13 cellular contexts compared by ENCODE assay signal in genomic region chr10:11160982-11161554, GRCh38.
DNase-seq lines count a peak whose midpoint lies in the region; ATAC-seq, FAIRE-seq and TF ChIP-seq lines count a peak whose summit lies in the region.
"Had no signal": no experiment of that assay in that cellular context is flagged by ENCODE, and none has a peak within 500 bp of the region (broad histone marks: within the 10 kb centered on the region; RNA-seq: fewer than 3 reads in every experiment).

No MANE protein-coding gene starts in this region.

- no peak overlapping the region for H3K27ac Mint-ChIP-seq in dendritic cell treated with granulocyte-macrophage colony-stimulating factor and Interleukin-4, amounts not matched to agents 40 ng/mL and 50 ng/mL, for 4 days

- peaks cover 0 to 77% (median 51%) of the 10 kb centered on the region in 9 donors for H3K4me1 ChIP-seq in heart right ventricle
- H3K4me1 ChIP-seq in thymus (ENCODE audit: control insufficient read depth, insufficient read depth, low read length) = peaks cover 49% of the 10 kb centered on the region

- no peaks in the 10 kb centered on the region for H3K36me3 ChIP-seq in heart right ventricle
- no peaks in the 10 kb centered on the region for H3K36me3 ChIP-seq in thymus (ENCODE audit: control insufficient read depth, insufficient read depth)
- H3K36me3 ChIP-seq: gastrocnemius medialis had no signal

- DNase-seq in Right ventricle myocardium superior (peak; percentile 58), heart right ventricle (no peak), NOMO-1 treated with DMSO at 0.1 percent for 48 hours (lab: John Stamatoyannopoulos, UW; ENCODE audit: unreplicated experiment) (peak; percentile 71), HTR-8/SVneo (ENCODE audit: insufficient read length, low spot score) (no peak), HPDE6-E6E7 (ENCODE audit: extremely low spot score) (no peak)
- DNase-seq: effector CD8-positive, alpha-beta T cell; gastrocnemius medialis; GDM1; NCI-H1436 treated with DMSO at 0.1 percent for 48 hours had no signal

- no peak for ATAC-seq in Right ventricle myocardium superior (ENCODE audit: poor library complexity)
- ATAC-seq in heart right ventricle = no peak
- ATAC-seq in GM19463 (IDR thresholded peaks at IDR 0.05; ENCODE audit: unreplicated experiment) = no peak
- ATAC-seq: gastrocnemius medialis had no signal

- FAIRE-seq in HTR-8/SVneo (lab: Jason Lieb, UNC) = no peak
- FAIRE-seq: astrocyte had no signal

- WGBS in heart right ventricle, 2 donors = 86 to 91% methylated on average over 8 of the region's 8 CpGs
- 64% methylated on average over 8 of the region's 8 CpGs for WGBS in thymus

- H3K27ac ChIP-seq in heart right ventricle (peak overlapping the region in 2 of 10 donors; percentile 21 to 97), thymus (ENCODE audit: low read depth) (peak overlapping the region; percentile 58)
- H3K27ac ChIP-seq: gastrocnemius medialis had no signal

- H3K27me3 Mint-ChIP-seq in dendritic cell treated with granulocyte-macrophage colony-stimulating factor and Interleukin-4, amounts not matched to agents 40 ng/mL and 50 ng/mL, for 4 days = no peaks in the 10 kb centered on the region

- H3K4me3 Mint-ChIP-seq in dendritic cell treated with granulocyte-macrophage colony-stimulating factor and Interleukin-4, amounts not matched to agents 40 ng/mL and 50 ng/mL, for 4 days = peak overlapping the region; percentile 50

- intact Hi-C loops in Right ventricle myocardium superior (cut with DNase I) (loop anchor here (10.0 kb wide), 1 partner anchor 104 kb away; no protein-coding TSS in a partner anchor), heart right ventricle (cut with DNase I) (loop anchor here in 3 of 10 donors (5.0 to 10.0 kb wide), 5 partner anchors 49 to 136 kb away; no protein-coding TSS in a partner anchor)
- intact Hi-C loops in dendritic cell treated with granulocyte-macrophage colony-stimulating factor and Interleukin-4, amounts not matched to agents 40 ng/mL and 50 ng/mL, for 4 days (cut with micrococcal nuclease) = loop anchor here (5.0 kb wide), 1 partner anchor 36 kb away; no protein-coding TSS in a partner anchor

- no peaks in the 10 kb centered on the region for H3K9me3 ChIP-seq in heart right ventricle
- no peaks in the 10 kb centered on the region for H3K9me3 ChIP-seq in thymus (ENCODE audit: control insufficient read depth)
- H3K9me3 ChIP-seq: gastrocnemius medialis had no signal

- no peaks in the 10 kb centered on the region for H3K27me3 ChIP-seq in heart right ventricle
- no peaks in the 10 kb centered on the region for H3K27me3 ChIP-seq in thymus (ENCODE audit: control insufficient read depth, insufficient read depth)
- H3K27me3 ChIP-seq: gastrocnemius medialis had no signal

- peaks cover 50% of the 10 kb centered on the region for H3K4me1 Mint-ChIP-seq in dendritic cell treated with granulocyte-macrophage colony-stimulating factor and Interleukin-4, amounts not matched to agents 40 ng/mL and 50 ng/mL, for 4 days (ENCODE audit: low read depth)

- H3K36me3 Mint-ChIP-seq in dendritic cell treated with granulocyte-macrophage colony-stimulating factor and Interleukin-4, amounts not matched to agents 40 ng/mL and 50 ng/mL, for 4 days (ENCODE audit: low read depth) = peaks cover 12% of the 10 kb centered on the region

- TF ChIP-seq CTCF in heart right ventricle (IDR thresholded peaks at IDR 0.05) = no peak

- H3K9me3 Mint-ChIP-seq in dendritic cell treated with granulocyte-macrophage colony-stimulating factor and Interleukin-4, amounts not matched to agents 40 ng/mL and 50 ng/mL, for 4 days = no peaks in the 10 kb centered on the region

- H3K4me3 ChIP-seq in heart right ventricle (no peak overlapping the region), thymus (ENCODE audit: low read length) (no peak overlapping the region)
- H3K4me3 ChIP-seq: gastrocnemius medialis had no signal

Comparison
In these comparisons a context has a peak if more than half of its experiments do, and no peak if none do; other contexts are left out.
1. DNase-seq: peak in Right ventricle myocardium superior (single experiment) and NOMO-1 treated with DMSO at 0.1 percent for 48 hours (single experiment); none in heart right ventricle (0 of 2), HTR-8/SVneo (single experiment) and HPDE6-E6E7 (single experiment).